In genomic region chr3:111541911-111542483, GRCh38 we compare ENCODE assay signal across 8 cellular contexts.
DNase-seq lines count a peak whose midpoint lies in the region; ATAC-seq and TF ChIP-seq lines count a peak whose summit lies in the region.

A gene with protein sequence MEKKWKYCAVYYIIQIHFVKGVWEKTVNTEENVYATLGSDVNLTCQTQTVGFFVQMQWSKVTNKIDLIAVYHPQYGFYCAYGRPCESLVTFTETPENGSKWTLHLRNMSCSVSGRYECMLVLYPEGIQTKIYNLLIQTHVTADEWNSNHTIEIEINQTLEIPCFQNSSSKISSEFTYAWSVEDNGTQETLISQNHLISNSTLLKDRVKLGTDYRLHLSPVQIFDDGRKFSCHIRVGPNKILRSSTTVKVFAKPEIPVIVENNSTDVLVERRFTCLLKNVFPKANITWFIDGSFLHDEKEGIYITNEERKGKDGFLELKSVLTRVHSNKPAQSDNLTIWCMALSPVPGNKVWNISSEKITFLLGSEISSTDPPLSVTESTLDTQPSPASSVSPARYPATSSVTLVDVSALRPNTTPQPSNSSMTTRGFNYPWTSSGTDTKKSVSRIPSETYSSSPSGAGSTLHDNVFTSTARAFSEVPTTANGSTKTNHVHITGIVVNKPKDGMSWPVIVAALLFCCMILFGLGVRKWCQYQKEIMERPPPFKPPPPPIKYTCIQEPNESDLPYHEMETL (plus strand): TSS chr3:111542197. CDS start chr3:111542249, 52 bp downstream.

- peak; percentile 48 for DNase-seq in GF-D8 (lab: John Stamatoyannopoulos, UW)
- DNase-seq in activated CD4-positive, CD25-positive, alpha-beta regulatory T cell treated with anti-CD3 and anti-CD28 coated beads, Interleukin-2, amount 50 U/mL, for 16 hours (ENCODE audit: low read depth, low spot score): peak; percentile 49
- DNase-seq in stimulated activated CD8-positive, alpha-beta memory T cell treated with anti-CD3 and anti-CD28 coated beads, Interleukin-15, amount 100 ng/mL, for 48 hours (ENCODE audit: low read depth in 2 of 2): peak; percentile 53
- no peak for DNase-seq in coronary artery (ENCODE audit: low spot score)
- no peak for DNase-seq in inferior parietal cortex (ENCODE audit: extremely low spot score)

- H3K36me3 ChIP-seq in duodenal mucosa (ENCODE audit: control insufficient read depth in 1 of 2, insufficient read depth in 2 of 2, low read length in 2 of 2): no peaks in the 10 kb centered on the region

- H3K27ac ChIP-seq in duodenal mucosa (ENCODE audit: low read depth, low read length) (no peak within 1 kb of the TSS), coronary artery (no peak within 1 kb of the TSS)

- H3K4me1 ChIP-seq in duodenal mucosa (ENCODE audit: control insufficient read depth in 1 of 2, insufficient read depth in 2 of 2, low read length in 2 of 2): peaks cover 10 to 25% of the 10 kb centered on the region in 2 donors

- no peaks in the 10 kb centered on the region for H3K27me3 ChIP-seq in duodenal mucosa (ENCODE audit: control insufficient read depth in 1 of 2, insufficient read depth in 2 of 2, low read length in 2 of 2)

- ATAC-seq in HG02798 (IDR thresholded peaks at IDR 0.05; ENCODE audit: poor library complexity, unreplicated experiment) (peak; percentile 34), HG02973 (IDR thresholded peaks at IDR 0.05; ENCODE audit: unreplicated experiment) (no peak)

- no peak for TF ChIP-seq CTCF in coronary artery (IDR thresholded peaks at IDR 0.05)

- H3K4me3 ChIP-seq in duodenal mucosa (ENCODE audit: low read depth in 1 of 2, low read length in 2 of 2) (peak within 1 kb of the TSS; percentile 31 to 41), coronary artery (no peak within 1 kb of the TSS)

- H3K9ac ChIP-seq in duodenal mucosa (ENCODE audit: low read depth in 1 of 2, low read length in 2 of 2): peak within 1 kb of the TSS; percentile 15 to 55

- no peaks in the 10 kb centered on the region for H3K9me3 ChIP-seq in duodenal mucosa (ENCODE audit: control insufficient read depth in 1 of 2, low read length in 2 of 2)

Comparison
In these comparisons a context has a peak if more than half of its experiments do, and no peak if none do; other contexts are left out.
1. DNase-seq: peak in GF-D8 (single experiment), activated CD4-positive, CD25-positive, alpha-beta regulatory T cell treated with anti-CD3 and anti-CD28 coated beads, Interleukin-2, amount 50 U/mL, for 16 hours (single experiment) and stimulated activated CD8-positive, alpha-beta memory T cell treated with anti-CD3 and anti-CD28 coated beads, Interleukin-15, amount 100 ng/mL, for 48 hours (2 of 2); none in coronary artery (single experiment) and inferior parietal cortex (single experiment).